15 cellular contexts compared by ENCODE assay signal in the genomic region with DNA sequence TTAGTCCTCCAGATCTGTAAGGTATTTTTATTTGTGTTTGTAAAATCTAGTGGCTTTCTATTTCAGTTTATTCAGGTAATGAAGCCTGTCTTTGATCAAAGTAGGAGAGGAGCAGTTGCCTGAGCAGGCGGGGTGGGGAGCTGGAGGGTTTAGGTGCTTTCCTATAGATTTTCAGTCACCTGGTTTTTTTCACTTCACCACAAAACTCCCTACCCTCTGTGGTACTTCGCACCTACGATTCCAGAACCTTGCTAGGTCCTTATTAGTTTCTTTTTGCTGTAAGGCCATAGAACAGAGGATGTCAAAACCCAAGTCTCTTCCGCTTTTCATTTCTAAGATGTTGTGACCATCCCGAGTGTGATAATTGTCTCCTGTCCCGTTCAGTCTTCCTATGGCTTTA. TPM values are rescaled to one million over a fixed set of nuclear protein-coding genes. Genes with fewer than 3 reads are reported as not detected.
DNase-seq lines count a peak whose midpoint lies in the region; ATAC-seq and TF ChIP-seq lines count a peak whose summit lies in the region.
"Had no signal": no experiment of that assay in that cellular context is flagged by ENCODE, and none has a peak within 500 bp of the region (broad histone marks: within the 10 kb centered on the region; RNA-seq: fewer than 3 reads in every experiment).

No MANE protein-coding gene starts in this region.

- H3K36me3 Mint-ChIP-seq in activated CD4-positive, alpha-beta T cell treated with anti-CD3 and anti-CD28 coated beads, Interleukin-2, amount 10 ng/mL, durations not matched to agents 24 days and 14 days (ENCODE audit: low read depth), result peaks cover 56% of the 10 kb centered on the region

- intact Hi-C loops in activated CD4-positive, alpha-beta T cell treated with anti-CD3 and anti-CD28 coated beads, Interleukin-2, amount 10 ng/mL, durations not matched to agents 24 days and 14 days (cut with micrococcal nuclease), result loop anchor here (2.0 kb wide), 1 partner anchor 15 kb away; no protein-coding TSS in a partner anchor
- intact Hi-C loops in left colon (cut with DNase I, micrococcal nuclease), result no loop called here

- no peak overlapping the region for H3K27ac Mint-ChIP-seq in activated CD4-positive, alpha-beta T cell treated with anti-CD3 and anti-CD28 coated beads, Interleukin-2, amount 10 ng/mL, durations not matched to agents 24 days and 14 days

- no peaks in the 10 kb centered on the region for H3K27me3 ChIP-seq in Peyer's patch
- H3K27me3 ChIP-seq: esophagus muscularis mucosa, thyroid gland had no signal

- peaks cover 25% of the 10 kb centered on the region for H3K4me1 Mint-ChIP-seq in activated CD4-positive, alpha-beta T cell treated with anti-CD3 and anti-CD28 coated beads, Interleukin-2, amount 10 ng/mL, durations not matched to agents 24 days and 14 days

- H3K27ac ChIP-seq in cingulate gyrus (ENCODE audit: low read depth, low read length) (peak overlapping the region; percentile 50), Peyer's patch (no peak overlapping the region)
- H3K27ac ChIP-seq: esophagus muscularis mucosa, thyroid gland had no signal

- no peaks in the 10 kb centered on the region for H3K4me1 ChIP-seq in Peyer's patch
- H3K4me1 ChIP-seq: esophagus muscularis mucosa, thyroid gland had no signal

- no peak overlapping the region for H3K4me3 Mint-ChIP-seq in activated CD4-positive, alpha-beta T cell treated with anti-CD3 and anti-CD28 coated beads, Interleukin-2, amount 10 ng/mL, durations not matched to agents 24 days and 14 days

- DNase-seq in activated CD4-positive, alpha-beta T cell treated with anti-CD3 and anti-CD28 coated beads, Interleukin-2, amount 10 ng/mL, durations not matched to agents 24 days and 14 days, result peak; percentile 61
- no peak for DNase-seq in activated CD4-positive, alpha-beta T cell treated with anti-CD3 and anti-CD28 coated beads, Interleukin-2, amount 50 U/mL, for 48 hours
- DNase-seq in globus pallidus (ENCODE audit: low spot score), result no peak
- DNase-seq in left colon, result no peak
- no peak for DNase-seq in Peyer's patch
- DNase-seq: 8988T; activated effector memory CD4-positive, alpha-beta T cell treated with Interleukin-2 at 50 U/mL for 16 hours; COR-L47; hypothalamus; NCI-H2029 treated with DMSO at 0.1 percent for 48 hours; thyroid gland had no signal

- no peak for TF ChIP-seq POLR2A in Peyer's patch (IDR thresholded peaks at IDR 0.05)

- TF ChIP-seq CTCF in Peyer's patch (IDR thresholded peaks at IDR 0.05), result no peak

- peak; percentile 67 for ATAC-seq in GM19463 (IDR thresholded peaks at IDR 0.05; ENCODE audit: unreplicated experiment)
- peak; percentile 44 for ATAC-seq in HG03095 (IDR thresholded peaks at IDR 0.05; ENCODE audit: unreplicated experiment)
- no peak for ATAC-seq in left colon

- no peak overlapping the region for H3K4me3 ChIP-seq in Peyer's patch
- H3K4me3 ChIP-seq: esophagus muscularis mucosa, thyroid gland had no signal

- H3K36me3 ChIP-seq in Peyer's patch, result no peaks in the 10 kb centered on the region

- H3K9me3 Mint-ChIP-seq in activated CD4-positive, alpha-beta T cell treated with anti-CD3 and anti-CD28 coated beads, Interleukin-2, amount 10 ng/mL, durations not matched to agents 24 days and 14 days, result peaks cover 4% of the 10 kb centered on the region

- no peaks in the 10 kb centered on the region for H3K27me3 Mint-ChIP-seq in activated CD4-positive, alpha-beta T cell treated with anti-CD3 and anti-CD28 coated beads, Interleukin-2, amount 10 ng/mL, durations not matched to agents 24 days and 14 days

- H3K9me3 ChIP-seq in Peyer's patch, result no peaks in the 10 kb centered on the region
- H3K9me3 ChIP-seq: esophagus muscularis mucosa, thyroid gland had no signal

RNA-seq across cellular contexts. Expression of a gene that starts 26.6 kb away (rescaled TPM):
- 28.7 and 29.1 TPM in 2 replicates for total RNA-seq in activated CD4-positive, alpha-beta T cell treated with anti-CD3 and anti-CD28 coated beads, Interleukin-2, amount 10 ng/mL, durations not matched to agents 24 days and 14 days
- 1 to 10 TPM; 2.6 to 4.9 TPM for total RNA-seq in left colon
- 10 to 100 TPM in 1 of 4 donors, 1 to 10 TPM in 3; 1.5 to 33.0 (median 3.8) TPM for total RNA-seq in Peyer's patch
